15 cellular contexts compared by ENCODE assay signal in the genomic region with DNA sequence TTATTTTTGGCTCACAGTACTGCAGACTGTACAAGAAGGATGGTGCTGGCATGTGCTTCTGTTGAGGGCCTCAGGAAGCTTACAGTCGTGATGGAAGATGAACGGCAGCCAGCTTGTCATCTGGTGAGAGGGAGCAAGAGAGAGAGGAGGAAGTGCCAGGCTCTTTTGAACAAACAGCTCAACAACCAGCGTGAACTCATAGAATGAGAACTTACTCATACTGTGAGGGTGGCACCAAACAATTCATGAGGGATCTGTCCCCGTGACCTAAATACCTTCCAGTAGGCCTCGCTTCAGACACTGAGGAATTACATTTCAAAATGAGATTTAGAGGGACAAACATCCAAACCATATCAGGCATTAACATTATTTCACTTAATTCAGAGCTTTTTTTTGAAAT.
DNase-seq lines count a peak whose midpoint lies in the region; ATAC-seq and TF ChIP-seq lines count a peak whose summit lies in the region.
"Had no signal": no experiment of that assay in that cellular context is flagged by ENCODE, and none has a peak within 500 bp of the region (broad histone marks: within the 10 kb centered on the region; RNA-seq: fewer than 3 reads in every experiment).

No MANE protein-coding gene starts in this region.

- no peak for ATAC-seq in HG02870 (IDR thresholded peaks at IDR 0.05; ENCODE audit: unreplicated experiment)
- ATAC-seq: right cardiac atrium had no signal

- CTCF ChIA-PET in CD4-positive, alpha-beta memory T cell (lab: Charles Lee; ENCODE audit: partially characterized antibody): interaction anchor here (0.9 kb wide), 1 partner anchor 109 kb away, joined by 3 read pairs; no protein-coding TSS in a partner anchor

- H3K4me1 ChIP-seq in CD4-positive, alpha-beta memory T cell (ENCODE audit: insufficient read depth, low read length): no peaks in the 10 kb centered on the region
- peaks cover 0 to 3% of the 10 kb centered on the region in 2 experiments for H3K4me1 ChIP-seq in trophoblast cell (ENCODE audit: control insufficient read depth in 1 of 2, insufficient read depth in 2 of 2, low read length in 2 of 2)

- peak overlapping the region in 4 of 7 donors; percentile 48 to 73 (median 60) for H3K27ac Mint-ChIP-seq in CD4-positive, alpha-beta memory T cell
- H3K27ac Mint-ChIP-seq: activated naive CD8-positive, alpha-beta T cell treated with anti-CD3 and anti-CD28 coated beads for 36 hours had no signal

- no peak overlapping the region for H3K4me3 Mint-ChIP-seq in CD4-positive, alpha-beta memory T cell
- H3K4me3 Mint-ChIP-seq: activated naive CD8-positive, alpha-beta T cell treated with anti-CD3 and anti-CD28 coated beads for 36 hours had no signal

- no peak overlapping the region for H3K14ac ChIP-seq in trophoblast cell (ENCODE audit: low read length)

- H4K12ac ChIP-seq in trophoblast cell (ENCODE audit: low read depth, low read length): no peak overlapping the region

- peaks cover 2% of the 10 kb centered on the region for H3K79me2 ChIP-seq in trophoblast cell (ENCODE audit: control insufficient read depth, insufficient read depth, low read length, poor library complexity)

- H4K91ac ChIP-seq in trophoblast cell (ENCODE audit: low read depth, low read length): peak overlapping the region; percentile 47

- H3K4ac ChIP-seq in trophoblast cell (ENCODE audit: low read depth, low read length): peak overlapping the region; percentile 40

- no peak overlapping the region for H3K27ac ChIP-seq in CD4-positive, alpha-beta memory T cell (ENCODE audit: low read depth, low read length)
- H3K27ac ChIP-seq in epithelial cell of prostate: peak overlapping the region; percentile 59
- H3K27ac ChIP-seq in trophoblast cell (ENCODE audit: low read depth, low read length): peak overlapping the region; percentile 22
- H3K27ac ChIP-seq: HL-60 had no signal

- TF ChIP-seq POLR2A in NB4 (IDR thresholded peaks at IDR 0.05; ENCODE audit: extremely low read depth, insufficient read length): no peak

- peak overlapping the region; percentile 80 for H3K18ac ChIP-seq in trophoblast cell (ENCODE audit: low read length)

- DNase-seq in CD4-positive, alpha-beta memory T cell: no peak
- DNase-seq in NB4 (ENCODE audit: low read depth) (peak; percentile 3), epithelial cell of prostate (ENCODE audit: low read depth, low spot score) (no peak), trophoblast cell (peak; percentile 18 to 66), SHP77 treated with DMSO at 0.1 percent for 48 hours (lab: John Stamatoyannopoulos, UW) (no peak)
- DNase-seq in activated CD8-positive, alpha-beta memory T cell treated with anti-CD3 and anti-CD28 coated beads, Interleukin-2, amount 50 U/mL, for 4 hours: no peak
- DNase-seq: activated CD8-positive, alpha-beta memory T cell treated with anti-CD3 and anti-CD28 coated beads, Interleukin-2, amount 50 U/mL, for 48 hours; activated naive CD8-positive, alpha-beta T cell treated with anti-CD3 and anti-CD28 coated beads for 36 hours; islet precursor cell; NCI-H2081; NCI-H526; right cardiac atrium; T-helper 9 cell had no signal

- H3K27me3 ChIP-seq in CD4-positive, alpha-beta memory T cell (ENCODE audit: insufficient read depth, low read length): no peaks in the 10 kb centered on the region
- no peaks in the 10 kb centered on the region for H3K27me3 ChIP-seq in trophoblast cell (ENCODE audit: insufficient read depth, low read length)

- H3K27me3 Mint-ChIP-seq in CD4-positive, alpha-beta memory T cell: no peaks in the 10 kb centered on the region
- H3K27me3 Mint-ChIP-seq: activated naive CD8-positive, alpha-beta T cell treated with anti-CD3 and anti-CD28 coated beads for 36 hours had no signal

- H3K79me1 ChIP-seq in trophoblast cell (ENCODE audit: low read length): peaks cover 4% of the 10 kb centered on the region

- peak overlapping the region; percentile 82 for H2AK5ac ChIP-seq in trophoblast cell (ENCODE audit: low read length)

- TF ChIP-seq CTCF in NB4 (IDR thresholded peaks at IDR 0.05; ENCODE audit: low read depth, low read length): no peak

- H3K4me2 ChIP-seq in trophoblast cell (ENCODE audit: low read length): no peak overlapping the region

- no peaks in the 10 kb centered on the region for H3K9me3 ChIP-seq in CD4-positive, alpha-beta memory T cell (ENCODE audit: control insufficient read depth in 1 of 2, low read length in 2 of 2)
- H3K9me3 ChIP-seq in trophoblast cell (ENCODE audit: insufficient read depth, low read depth, low read length): no peaks in the 10 kb centered on the region

- peak overlapping the region; percentile 58 for H2BK120ac ChIP-seq in trophoblast cell (ENCODE audit: insufficient read depth, low read length, poor library complexity)

- peaks cover 4% of the 10 kb centered on the region for H3K36me3 ChIP-seq in CD4-positive, alpha-beta memory T cell (ENCODE audit: insufficient read depth, low read length)
- H3K36me3 ChIP-seq in trophoblast cell (ENCODE audit: control insufficient read depth in 1 of 2, insufficient read depth in 2 of 2, low read length in 2 of 2): peaks cover 0 to 1% of the 10 kb centered on the region in 2 experiments

- H3K36me3 Mint-ChIP-seq in CD4-positive, alpha-beta memory T cell: peaks cover 34 to 40% of the 10 kb centered on the region in 2 donors

- WGBS in trophoblast cell (ENCODE audit: extremely low coverage, insufficient coverage, insufficient read length): no CpG with 5 or more reads among the region's 5 CpGs

- POLR2A ChIA-PET in CD4-positive, alpha-beta memory T cell (lab: Charles Lee; ENCODE audit: partially characterized antibody): no interaction called here

- H4K8ac ChIP-seq in trophoblast cell (ENCODE audit: low read depth, low read length): peak overlapping the region; percentile 16

- H2BK12ac ChIP-seq in trophoblast cell (ENCODE audit: low read length): peak overlapping the region; percentile 69

- peaks cover 0 to 16% (median 7%) of the 10 kb centered on the region in 4 donors for H3K4me1 Mint-ChIP-seq in CD4-positive, alpha-beta memory T cell

- no peak overlapping the region for H3K9ac ChIP-seq in trophoblast cell (ENCODE audit: low read length)

- H3K9me3 Mint-ChIP-seq in CD4-positive, alpha-beta memory T cell: no peaks in the 10 kb centered on the region
- H3K9me3 Mint-ChIP-seq: activated naive CD8-positive, alpha-beta T cell treated with anti-CD3 and anti-CD28 coated beads for 36 hours had no signal

- no peak overlapping the region for H3K4me3 ChIP-seq in CD4-positive, alpha-beta memory T cell (ENCODE audit: low read length in 2 of 2)
- H3K4me3 ChIP-seq in NB4 (ENCODE audit: low read depth, low read length) (no peak overlapping the region), trophoblast cell (ENCODE audit: low read depth, low read length) (no peak overlapping the region)

- intact Hi-C loops in CD4-positive, alpha-beta memory T cell (cut with micrococcal nuclease): loop anchor here (10.0 kb wide), 1 partner anchor 114 kb away; no protein-coding TSS in a partner anchor

- no peak overlapping the region for H2BK5ac ChIP-seq in trophoblast cell (ENCODE audit: low read depth, low read length, poor library complexity)

- H2AFZ ChIP-seq in trophoblast cell (ENCODE audit: insufficient read depth, low read length, poor library complexity): no peak overlapping the region

- H3K23ac ChIP-seq in trophoblast cell (ENCODE audit: low read length): no peak overlapping the region

Comparison
In these comparisons a context has a peak if more than half of its experiments do, and no peak if none do; other contexts are left out.
1. DNase-seq: peak in NB4 (single experiment) and trophoblast cell (2 of 2); none in CD4-positive, alpha-beta memory T cell (0 of 5), epithelial cell of prostate (single experiment), SHP77 treated with DMSO at 0.1 percent for 48 hours (single experiment) and activated CD8-positive, alpha-beta memory T cell treated with anti-CD3 and anti-CD28 coated beads, Interleukin-2, amount 50 U/mL, for 4 hours (single experiment).